ENCODE assay signal across 10 cellular contexts in the genomic region with DNA sequence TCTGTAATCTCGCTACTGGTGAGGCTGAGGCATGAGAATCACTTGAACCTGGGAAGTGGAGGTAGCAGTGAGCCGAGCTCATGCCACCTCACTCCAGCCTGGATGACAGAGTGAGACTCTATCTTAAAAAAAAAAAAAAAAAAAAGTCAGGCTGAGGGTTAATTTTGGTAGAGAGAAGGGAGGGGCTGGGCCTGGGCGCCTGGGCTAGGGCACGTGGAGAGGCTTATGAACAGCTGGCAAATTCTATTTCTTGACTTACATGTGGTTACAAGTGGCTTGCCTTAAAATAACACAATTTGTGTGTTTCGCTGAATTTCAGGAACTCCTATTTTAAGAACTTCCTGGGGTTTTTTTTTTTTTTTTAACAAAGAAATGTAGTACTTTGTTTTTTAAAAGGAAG. TPM values are rescaled to one million over a fixed set of nuclear protein-coding genes. Genes with fewer than 3 reads are reported as not detected.
DNase-seq lines count a peak whose midpoint lies in the region; ATAC-seq, FAIRE-seq and TF ChIP-seq lines count a peak whose summit lies in the region.
"Had no signal": no experiment of that assay in that cellular context is flagged by ENCODE, and none has a peak within 500 bp of the region (broad histone marks: within the 10 kb centered on the region; RNA-seq: fewer than 3 reads in every experiment).

No MANE protein-coding gene starts in this region.

- DNase-seq in CD4-positive, alpha-beta T cell = peak in 7 of 10 experiments; percentile 3 to 47 (median 31)
- DNase-seq in SJCRH30 (peak; percentile 82 to 85), heart left ventricle (peak in 2 of 5 donors; percentile 29 to 50), kidney (no peak), DMS153 (lab: John Stamatoyannopoulos, UW) (no peak), HAP-1 (ENCODE audit: low spot score in 2 of 2) (no peak)
- DNase-seq: KG1 had no signal

- H3K36me3 ChIP-seq in HEK293 (ENCODE audit: control insufficient read depth in 2 of 2, insufficient read depth in 1 of 2, low read length in 2 of 2) = no peaks in the 10 kb centered on the region; a peak in 1 of 3 replicates
- H3K36me3 ChIP-seq in SJCRH30 = no peaks in the 10 kb centered on the region
- H3K36me3 ChIP-seq in heart left ventricle = no peaks in the 10 kb centered on the region
- H3K36me3 ChIP-seq in kidney (ENCODE audit: control insufficient read depth in 1 of 2, insufficient read depth in 2 of 2, low read length in 2 of 2) = no peaks in the 10 kb centered on the region
- H3K36me3 ChIP-seq in HAP-1 (replicated peaks) = no peaks in the 10 kb centered on the region
- H3K36me3 ChIP-seq in gastroesophageal sphincter = no peaks in the 10 kb centered on the region

- intact Hi-C loops in CD4-positive, alpha-beta T cell (cut with DNase I, micrococcal nuclease) = loop anchor here in 1 of 2 experiments (1.0 kb wide), 1 partner anchor 22 kb away; no protein-coding TSS in a partner anchor
- intact Hi-C loops in heart left ventricle (cut with DNase I) (loop anchor here in 1 of 10 donors (2.0 kb wide), 1 partner anchor 77 kb away; no protein-coding TSS in a partner anchor), kidney (cut with DNase I) (loop anchor here (5.0 kb wide), 1 partner anchor 79 kb away; no protein-coding TSS in a partner anchor)

- no peaks in the 10 kb centered on the region for H3K27me3 ChIP-seq in CD4-positive, alpha-beta T cell (ENCODE audit: control insufficient read depth, insufficient read depth, low read length)
- H3K27me3 ChIP-seq in SJCRH30 = no peaks in the 10 kb centered on the region
- peaks cover 0 to 2% (median 0%) of the 10 kb centered on the region in 9 donors for H3K27me3 ChIP-seq in heart left ventricle
- H3K27me3 ChIP-seq in HAP-1 (ENCODE audit: low read depth) = no peaks in the 10 kb centered on the region
- peaks cover 34% of the 10 kb centered on the region for H3K27me3 ChIP-seq in gastroesophageal sphincter

- no peaks in the 10 kb centered on the region for H3K9me3 Mint-ChIP-seq in CD4-positive, alpha-beta T cell

- TF ChIP-seq CTCF in CD4-positive, alpha-beta T cell (IDR thresholded peaks at IDR 0.05) = no peak
- TF ChIP-seq CTCF in HEK293 (tag by site-specific recombination; IDR thresholded peaks at IDR 0.05) = no peak
- TF ChIP-seq CTCF in heart left ventricle (IDR thresholded peaks at IDR 0.05) = no peak
- TF ChIP-seq CTCF in kidney (IDR thresholded peaks at IDR 0.05; ENCODE audit: borderline replicate concordance, extremely low read depth, insufficient read depth) = no peak
- no peak for TF ChIP-seq CTCF in gastroesophageal sphincter (IDR thresholded peaks at IDR 0.05)

- TF ChIP-seq POLR2A in heart left ventricle (IDR thresholded peaks at IDR 0.05) = no peak
- no peak for TF ChIP-seq POLR2A in gastroesophageal sphincter (IDR thresholded peaks at IDR 0.05)

- WGBS in heart left ventricle, 4 donors = 18 to 27% (median 23%) methylated on average over 5 of the region's 5 CpGs
- WGBS in gastroesophageal sphincter (ENCODE audit: low coverage in 1 of 2), 2 donors = 29 to 33% methylated on average over 5 of the region's 5 CpGs

- H3K27me3 Mint-ChIP-seq in CD4-positive, alpha-beta T cell = no peaks in the 10 kb centered on the region

- no peaks in the 10 kb centered on the region for H3K9me3 ChIP-seq in CD4-positive, alpha-beta T cell (ENCODE audit: control insufficient read depth, low read length)
- H3K9me3 ChIP-seq in HEK293 (ENCODE audit: control insufficient read depth, insufficient read depth, low read depth, low read length) (peaks cover 4% of the 10 kb centered on the region), SJCRH30 (replicated peaks) (no peaks in the 10 kb centered on the region), heart left ventricle (peaks cover 0 to 5% (median 0%) of the 10 kb centered on the region in 12 donors), kidney (ENCODE audit: control insufficient read depth in 1 of 2, low read length in 2 of 2) (peaks cover 0 to 2% of the 10 kb centered on the region in 2 donors), HAP-1 (no peaks in the 10 kb centered on the region), gastroesophageal sphincter (no peaks in the 10 kb centered on the region)

- H3K4me1 Mint-ChIP-seq in CD4-positive, alpha-beta T cell (ENCODE audit: low read depth) = peaks cover 48% of the 10 kb centered on the region

- POLR2A ChIA-PET in CD4-positive, alpha-beta T cell (lab: Charles Lee) = interaction anchor here (0.6 to 1.2 kb wide), 9 partner anchors 22 to 551 kb away, joined by 3 to 8 read pairs (median 3); a partner anchor contains a TSS
- POLR2A ChIA-PET in HEK293 (lab: Yijun Ruan, JAX) = interaction anchor here (0.6 to 0.7 kb wide), 3 partner anchors 47 to 619 kb away, joined by 3 to 4 read pairs (median 4); no protein-coding TSS in a partner anchor

- H3K36me3 Mint-ChIP-seq in CD4-positive, alpha-beta T cell (ENCODE audit: low read depth) = no peaks in the 10 kb centered on the region

- no peaks in the 10 kb centered on the region; the same call in 1 of the 2 replicates for H3K4me1 ChIP-seq in HEK293 (ENCODE audit: control insufficient read depth, insufficient read depth, low read length)
- H3K4me1 ChIP-seq in SJCRH30 = peaks cover 11% of the 10 kb centered on the region
- peaks cover 0 to 67% (median 11%) of the 10 kb centered on the region in 12 donors for H3K4me1 ChIP-seq in heart left ventricle
- no peaks in the 10 kb centered on the region for H3K4me1 ChIP-seq in kidney (ENCODE audit: control insufficient read depth in 1 of 2, insufficient read depth in 1 of 2, low read depth in 1 of 2, low read length in 2 of 2)
- peaks cover 3% of the 10 kb centered on the region; the same call in 1 of the 2 replicates for H3K4me1 ChIP-seq in HAP-1
- H3K4me1 ChIP-seq in gastroesophageal sphincter = no peaks in the 10 kb centered on the region

- CTCF ChIA-PET in CD4-positive, alpha-beta T cell (lab: Charles Lee) = interaction anchor here (0.6 to 1.3 kb wide), 4 partner anchors 17 to 1365 kb away, joined by 3 to 7 read pairs (median 4); no protein-coding TSS in a partner anchor
- CTCF ChIA-PET in HEK293 (lab: Yijun Ruan, JAX) = interaction anchor here (0.6 to 1.9 kb wide), 12 partner anchors 9 to 1603 kb away, joined by 3 to 8 read pairs (median 4); no protein-coding TSS in a partner anchor

- in situ Hi-C loops in HAP-1 (cut with MboI; ENCODE audit: low sequenced_read_pairs) = no loop called here

- no peak overlapping the region for H3K27ac ChIP-seq in CD4-positive, alpha-beta T cell (ENCODE audit: low read depth, low read length)
- H3K27ac ChIP-seq in HEK293 (ENCODE audit: extremely low read depth, low read depth, low read length) (no peak overlapping the region), SJCRH30 (no peak overlapping the region), heart left ventricle (peak overlapping the region in 1 of 12 donors; percentile 33), kidney (ENCODE audit: low read depth in 2 of 2, low read length in 2 of 2) (no peak overlapping the region), gastroesophageal sphincter (no peak overlapping the region)

- no peak for FAIRE-seq in kidney (lab: Jason Lieb, UNC)

- TF ChIP-seq EP300 in gastroesophageal sphincter (IDR thresholded peaks at IDR 0.05) = no peak

- H3K4me3 ChIP-seq in HEK293 (ENCODE audit: low read depth, low read length) = no peak overlapping the region
- H3K4me3 ChIP-seq in SJCRH30 = no peak overlapping the region
- peak overlapping the region in 1 of 12 donors; percentile 2 for H3K4me3 ChIP-seq in heart left ventricle
- H3K4me3 ChIP-seq in kidney (ENCODE audit: low read length in 2 of 2) = no peak overlapping the region
- no peak overlapping the region for H3K4me3 ChIP-seq in HAP-1
- no peak overlapping the region for H3K4me3 ChIP-seq in gastroesophageal sphincter
- H3K4me3 ChIP-seq: skin epidermis had no signal

- peak overlapping the region; percentile 74 for H3K4me3 Mint-ChIP-seq in CD4-positive, alpha-beta T cell

- peak; percentile 70 for ATAC-seq in CD4-positive, alpha-beta T cell (ENCODE audit: poor library complexity)
- peak in 3 of 4 donors; percentile 39 to 74 (median 57) for ATAC-seq in heart left ventricle
- ATAC-seq in gastroesophageal sphincter = no peak

- no peak overlapping the region for H3K9ac ChIP-seq in kidney (ENCODE audit: low read length in 2 of 2)

- peak overlapping the region; percentile 87 for H3K27ac Mint-ChIP-seq in CD4-positive, alpha-beta T cell

TF ChIP-seq in HEK293, 187 proteins besides CTCF, POLR2A, EP300 and RAD21 (continues in another document):
- TF ChIP-seq, protein P1, sequence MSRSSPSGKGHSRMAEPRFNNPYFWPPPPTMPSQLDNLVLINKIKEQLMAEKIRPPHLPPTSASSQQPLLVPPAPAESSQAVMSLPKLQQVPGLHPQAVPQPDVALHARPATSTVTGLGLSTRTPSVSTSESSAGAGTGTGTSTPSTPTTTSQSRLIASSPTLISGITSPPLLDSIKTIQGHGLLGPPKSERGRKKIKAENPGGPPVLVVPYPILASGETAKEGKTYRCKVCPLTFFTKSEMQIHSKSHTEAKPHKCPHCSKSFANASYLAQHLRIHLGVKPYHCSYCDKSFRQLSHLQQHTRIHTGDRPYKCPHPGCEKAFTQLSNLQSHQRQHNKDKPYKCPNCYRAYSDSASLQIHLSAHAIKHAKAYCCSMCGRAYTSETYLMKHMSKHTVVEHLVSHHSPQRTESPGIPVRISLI (tag by site-specific recombination; IDR thresholded peaks at IDR 0.05) = peak; percentile 25; the same call in 1 of the 2 replicates
- TF ChIP-seq ZBTB17 (tag by site-specific recombination; IDR thresholded peaks at IDR 0.05) = peak; percentile 36; the same call in 1 of the 2 replicates
- TF ChIP-seq ZBTB21 (tag by site-specific recombination; IDR thresholded peaks at IDR 0.05) = 0 out of 2 replicates have a peak, but pooled peaks have one; percentile 12
- TF ChIP-seq ZNF335 (tag by site-specific recombination; conservative IDR thresholded peaks at IDR 0.05) = 0 out of 2 replicates have a peak, but pooled peaks have one; percentile 32
- no peak for TF ChIP-seq SCRT2 (tag by site-specific recombination; IDR thresholded peaks at IDR 0.05)

RNA-seq across cellular contexts. Expression of a gene that starts 47.6 kb away (rescaled TPM):
- 10 to 100 TPM; 20.8 to 21.7 TPM for total RNA-seq in CD4-positive, alpha-beta T cell
- 9.5 and 10.1 TPM in 2 replicates for total RNA-seq in SJCRH30 (2014; rRNA removed; shearing (Covaris generic))
- total RNA-seq in heart left ventricle (10 to 100 TPM; 13.7 to 30.7 (median 15.6) TPM), kidney (17.3 TPM), gastroesophageal sphincter (10 to 100 TPM in 3 of 4 donors, 1 to 10 TPM in 1; 9.8 to 21.3 (median 16.4) TPM)
- polyA plus RNA-seq in heart left ventricle (10 to 100 TPM; 16.4 to 32.8 TPM), kidney (ENCODE audit: insufficient read depth, low read depth, low replicate concordance) (15.0 TPM)

RNA-seq across cellular contexts. Expression of a gene that starts 52.9 kb away (rescaled TPM):
- total RNA-seq in CD4-positive, alpha-beta T cell = 10 to 100 TPM in 1 of 2 experiments, 1 to 10 TPM in 1; 9.7 to 10.6 TPM
- total RNA-seq in SJCRH30 (2014; rRNA removed; shearing (Covaris generic)) = 26.8 and 28.0 TPM in 2 replicates
- total RNA-seq in heart left ventricle = 10 to 100 TPM in 5 of 9 donors, 1 to 10 TPM in 4; 3.9 to 17.5 (median 11.0) TPM
- 10 to 100 TPM; 10.3 to 17.0 TPM for polyA plus RNA-seq in heart left ventricle
- 26.2 TPM for total RNA-seq in kidney
- 11.8 TPM for polyA plus RNA-seq in kidney (ENCODE audit: insufficient read depth, low read depth, low replicate concordance)
- 10 to 100 TPM in 3 of 4 donors, 1 to 10 TPM in 1; 9.4 to 22.1 (median 15.5) TPM for total RNA-seq in gastroesophageal sphincter

Comparison
In these comparisons a context has a peak if more than half of its experiments do, and no peak if none do; other contexts are left out.
1. DNase-seq: peak in CD4-positive, alpha-beta T cell (7 of 10) and SJCRH30 (2 of 2); none in kidney (single experiment), DMS153 (single experiment) and HAP-1 (0 of 2).